In genomic region chr20:62088258-62089127, GRCh38 we compare ENCODE assay signal across 9 cellular contexts. TPM values are rescaled to one million over a fixed set of nuclear protein-coding genes. Genes with fewer than 3 reads are reported as not detected.
DNase-seq lines count a peak whose midpoint lies in the region; ATAC-seq and TF ChIP-seq lines count a peak whose summit lies in the region.
"Had no signal": no experiment of that assay in that cellular context is flagged by ENCODE, and none has a peak within 500 bp of the region (broad histone marks: within the 10 kb centered on the region; RNA-seq: fewer than 3 reads in every experiment).

No MANE protein-coding gene starts in this region.

- no peak overlapping the region for H4K12ac ChIP-seq in trophoblast cell (ENCODE audit: low read depth, low read length)

- no peak overlapping the region for H4K91ac ChIP-seq in trophoblast cell (ENCODE audit: low read depth, low read length)

- no peak overlapping the region for H2BK12ac ChIP-seq in trophoblast cell (ENCODE audit: low read length)

- H2BK5ac ChIP-seq in trophoblast cell (ENCODE audit: low read depth, low read length, poor library complexity): no peak overlapping the region

- H2AFZ ChIP-seq in trophoblast cell (ENCODE audit: insufficient read depth, low read length, poor library complexity): no peak overlapping the region

- no peak overlapping the region for H3K4ac ChIP-seq in trophoblast cell (ENCODE audit: low read depth, low read length)

- ATAC-seq in GM19395 (IDR thresholded peaks at IDR 0.05; ENCODE audit: unreplicated experiment): no peak

- H3K14ac ChIP-seq in trophoblast cell (ENCODE audit: low read length): no peak overlapping the region

- no peak overlapping the region for H2AK5ac ChIP-seq in trophoblast cell (ENCODE audit: low read length)

- H3K27me3 ChIP-seq in endodermal cell (ENCODE audit: control insufficient read depth, insufficient read depth, low read length, poor library complexity, severe bottlenecking) (no peaks in the 10 kb centered on the region), trophoblast cell (ENCODE audit: insufficient read depth, low read length) (no peaks in the 10 kb centered on the region)
- H3K27me3 ChIP-seq: vagina had no signal

- H2BK120ac ChIP-seq in trophoblast cell (ENCODE audit: insufficient read depth, low read length, poor library complexity): no peak overlapping the region

- H3K36me3 Mint-ChIP-seq in endodermal cell (ENCODE audit: low read depth): no peaks in the 10 kb centered on the region

- whole genome bisulfite sequencing in endodermal cell (ENCODE audit: insufficient coverage in 1 of 2, insufficient read length in 1 of 2), 2 experiments: 72 to 78% methylated on average over 9 to 13 of the region's 15 CpGs
- WGBS in trophoblast cell (ENCODE audit: extremely low coverage, insufficient coverage, insufficient read length): no CpG with 5 or more reads among the region's 15 CpGs

- H3K4me1 Mint-ChIP-seq in endodermal cell: no peaks in the 10 kb centered on the region

- H3K23ac ChIP-seq in trophoblast cell (ENCODE audit: low read length): no peak overlapping the region

- TF ChIP-seq CTCF in endodermal cell (conservative IDR thresholded peaks at IDR 0.05): no peak

- H3K4me1 ChIP-seq in endodermal cell (ENCODE audit: control insufficient read depth, insufficient read depth, low read length): no peaks in the 10 kb centered on the region
- peaks cover 5 to 11% of the 10 kb centered on the region in 2 experiments for H3K4me1 ChIP-seq in trophoblast cell (ENCODE audit: control insufficient read depth in 1 of 2, insufficient read depth in 2 of 2, low read length in 2 of 2)
- H3K4me1 ChIP-seq: vagina had no signal

- H3K79me2 ChIP-seq in trophoblast cell (ENCODE audit: control insufficient read depth, insufficient read depth, low read length, poor library complexity): no peaks in the 10 kb centered on the region

- H3K9me3 ChIP-seq in endodermal cell (ENCODE audit: control insufficient read depth, low read length) (peaks cover 9% of the 10 kb centered on the region), trophoblast cell (ENCODE audit: insufficient read depth, low read depth, low read length) (peaks cover 10% of the 10 kb centered on the region)
- H3K9me3 ChIP-seq: vagina had no signal

- H4K8ac ChIP-seq in trophoblast cell (ENCODE audit: low read depth, low read length): no peak overlapping the region

- no peak overlapping the region for H3K18ac ChIP-seq in trophoblast cell (ENCODE audit: low read length)

- no peaks in the 10 kb centered on the region for H3K27me3 Mint-ChIP-seq in endodermal cell (ENCODE audit: insufficient read depth)

- no peak overlapping the region for H3K4me3 ChIP-seq in endodermal cell (ENCODE audit: low read length)
- H3K4me3 ChIP-seq in trophoblast cell (ENCODE audit: low read depth, low read length): no peak overlapping the region
- H3K4me3 ChIP-seq: vagina had no signal

- no peaks in the 10 kb centered on the region for H3K36me3 ChIP-seq in endodermal cell (ENCODE audit: control insufficient read depth, insufficient read depth, low read length)
- H3K36me3 ChIP-seq in trophoblast cell (ENCODE audit: control insufficient read depth in 1 of 2, insufficient read depth in 2 of 2, low read length in 2 of 2): no peaks in the 10 kb centered on the region
- H3K36me3 ChIP-seq: vagina had no signal

- no peak overlapping the region for H3K4me3 Mint-ChIP-seq in endodermal cell

- H3K4me2 ChIP-seq in trophoblast cell (ENCODE audit: low read length): no peak overlapping the region

- no peak overlapping the region for H3K27ac Mint-ChIP-seq in endodermal cell

- DNase-seq in NCI-H2196 (lab: John Stamatoyannopoulos, UW; ENCODE audit: unreplicated experiment) (peak; percentile 19), NCI-H2196 treated with DMSO at 0.1 percent for 48 hours (lab: John Stamatoyannopoulos, UW; ENCODE audit: unreplicated experiment) (no peak), NCI-H69 (lab: John Stamatoyannopoulos, UW) (peak; percentile 35), endodermal cell (peak; percentile 63), trophoblast cell (peak; percentile 94 to 98), activated gamma-delta T cell treated with Interleukin-2 at 50 U/mL for 16 hours (no peak)
- DNase-seq in activated effector memory CD4-positive, alpha-beta T cell treated with Interleukin-2 at 50 U/mL for 16 hours: no peak

- H3K79me1 ChIP-seq in trophoblast cell (ENCODE audit: low read length): peaks cover 3% of the 10 kb centered on the region

- no peak overlapping the region for H3K9ac ChIP-seq in endodermal cell (ENCODE audit: extremely low read depth, low read length, poor library complexity, severe bottlenecking)
- H3K9ac ChIP-seq in trophoblast cell (ENCODE audit: low read length): no peak overlapping the region

- H3K27ac ChIP-seq in endodermal cell (ENCODE audit: low read depth, low read length) (no peak overlapping the region), trophoblast cell (ENCODE audit: low read depth, low read length) (no peak overlapping the region)
- H3K27ac ChIP-seq: vagina had no signal

- peaks cover 8% of the 10 kb centered on the region for H3K9me3 Mint-ChIP-seq in endodermal cell

RNA-seq across cellular contexts. Expression of gene TAF4, which starts 22.8 kb away (rescaled TPM):
- 10 to 100 TPM; 25.5 to 39.9 TPM for total RNA-seq in endodermal cell
- 23.0 TPM for polyA plus RNA-seq in endodermal cell (2013, experiment 1 of 2)
- polyA plus RNA-seq in endodermal cell (2013, experiment 2 of 2): 24.8 TPM
- 49.8 TPM in 2 replicates for polyA plus RNA-seq in trophoblast cell (2013)

RNA-seq across cellular contexts. Expression of gene LSM14B, which starts 33.8 kb away (rescaled TPM):
- total RNA-seq in endodermal cell: 10 to 100 TPM; 89.1 to 91.1 TPM
- polyA plus RNA-seq in endodermal cell (2013, experiment 1 of 2): 74.6 TPM
- polyA plus RNA-seq in endodermal cell (2013, experiment 2 of 2): 61.5 TPM
- 38.6 and 39.1 TPM in 2 replicates for polyA plus RNA-seq in trophoblast cell (2013)

RNA-seq across cellular contexts. Expression of gene PSMA7, which starts 54.7 kb away (rescaled TPM):
- total RNA-seq in endodermal cell: 100 to 1,000 TPM; 279 to 280 TPM
- 253 TPM for polyA plus RNA-seq in endodermal cell (2013, experiment 1 of 2)
- polyA plus RNA-seq in endodermal cell (2013, experiment 2 of 2): 256 TPM
- 323 and 344 TPM in 2 replicates for polyA plus RNA-seq in trophoblast cell (2013)

RNA-seq across cellular contexts. Expression of gene SS18L1, which starts 55.1 kb away (rescaled TPM):
- 10 to 100 TPM; 23.2 to 28.8 TPM for total RNA-seq in endodermal cell
- polyA plus RNA-seq in endodermal cell (2013, experiment 1 of 2): 26.8 TPM
- polyA plus RNA-seq in endodermal cell (2013, experiment 2 of 2): 25.7 TPM
- 11.5 and 12.4 TPM in 2 replicates for polyA plus RNA-seq in trophoblast cell (2013)

Comparison
In these comparisons a context has a peak if more than half of its experiments do, and no peak if none do; other contexts are left out.
1. DNase-seq: peak in NCI-H2196 (single experiment), NCI-H69 (single experiment), endodermal cell (single experiment) and trophoblast cell (2 of 2); none in NCI-H2196 treated with DMSO at 0.1 percent for 48 hours (single experiment), activated effector memory CD4-positive, alpha-beta T cell treated with Interleukin-2 at 50 U/mL for 16 hours (single experiment) and activated gamma-delta T cell treated with Interleukin-2 at 50 U/mL for 16 hours (single experiment).